23 cellular contexts compared by ENCODE assay signal in the genomic region with DNA sequence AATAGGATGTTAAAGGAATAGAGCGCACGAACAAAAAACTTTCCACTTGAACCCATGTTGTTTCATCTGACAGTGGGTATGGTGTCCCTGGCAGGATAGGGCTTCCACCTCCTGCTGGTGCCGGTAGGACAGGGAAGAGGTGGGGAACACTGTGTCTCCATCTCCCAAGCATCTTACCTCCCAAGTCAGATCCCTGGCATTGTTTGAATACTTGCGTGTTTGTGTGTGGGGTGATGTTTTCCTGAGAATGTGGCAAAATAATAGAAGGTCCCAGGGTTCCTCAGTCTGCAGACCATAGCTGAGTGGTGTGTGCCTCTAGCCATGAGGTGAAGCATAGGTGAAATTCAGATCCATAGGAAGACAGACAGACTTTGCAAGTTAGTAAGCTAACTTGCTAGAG.
DNase-seq lines count a peak whose midpoint lies in the region; ATAC-seq, FAIRE-seq and TF ChIP-seq lines count a peak whose summit lies in the region.
"Had no signal": no experiment of that assay in that cellular context is flagged by ENCODE, and none has a peak within 500 bp of the region (broad histone marks: within the 10 kb centered on the region; RNA-seq: fewer than 3 reads in every experiment).

No MANE protein-coding gene starts in this region.

- H3K4me1 ChIP-seq in GM23338 (ENCODE audit: insufficient read depth) (peaks cover 76% of the 10 kb centered on the region), keratinocyte (ENCODE audit: control insufficient read depth, extremely low read depth, insufficient read depth, low read length) (peaks cover 4% of the 10 kb centered on the region)

- H2AFZ ChIP-seq in GM23338 (no peak overlapping the region), keratinocyte (ENCODE audit: control insufficient read depth, low read length) (no peak overlapping the region)

- H3K9me2 ChIP-seq in GM23338 (ENCODE audit: insufficient read depth), result no peaks in the 10 kb centered on the region

- H3K27ac ChIP-seq in GM23338 (ENCODE audit: low read depth) (no peak overlapping the region), keratinocyte (ENCODE audit: control insufficient read depth, insufficient read depth, low read length) (no peak overlapping the region)
- H3K27ac ChIP-seq: BLaER1, Peyer's patch had no signal

- H3K9ac ChIP-seq in keratinocyte (ENCODE audit: control insufficient read depth, extremely low read depth, insufficient read depth, low read length), result no peak overlapping the region
- H3K9ac ChIP-seq: BLaER1 had no signal

- no peak overlapping the region for H3K4me2 ChIP-seq in GM23338
- no peak overlapping the region for H3K4me2 ChIP-seq in keratinocyte (ENCODE audit: control insufficient read depth, extremely low read depth, insufficient read depth, low read depth, low read length)
- H3K4me2 ChIP-seq: BLaER1 had no signal

- H3K9me1 ChIP-seq in keratinocyte (ENCODE audit: control insufficient read depth, extremely low read depth, insufficient read depth, low read length), result peaks cover 5% of the 10 kb centered on the region

- DNase-seq in GM23338 (ENCODE audit: low spot score) (no peak), astrocyte of the hippocampus (ENCODE audit: low read depth, low spot score) (peak; percentile 76), keratinocyte (ENCODE audit: low read depth, low spot score) (no peak), progenitor cell of endocrine pancreas (ENCODE audit: low spot score, unreplicated experiment) (no peak), hippocampal formation (lab: John Stamatoyannopoulos, UW) (no peak)
- no peak for DNase-seq in effector CD4-positive, alpha-beta T cell
- DNase-seq: Caco-2; CD4-positive, alpha-beta memory T cell; DMS 273 treated with DMSO at 0.1 percent for 48 hours; DMS79 treated with DMSO at 0.1 percent for 48 hours; NCI-H1105 treated with DMSO at 0.1 percent for 48 hours; NCI-H2029 treated with DMSO at 0.1 percent for 48 hours; NCI-H345; NCI-H524; NCI-H774; Peyer's patch had no signal

- H3K9me3 Mint-ChIP-seq in GM23338 (no peaks in the 10 kb centered on the region; the same call in 2 of the 3 replicates), progenitor cell of endocrine pancreas (ENCODE audit: low read depth) (no peaks in the 10 kb centered on the region)
- H3K9me3 Mint-ChIP-seq: CD4-positive, alpha-beta memory T cell had no signal

- no peaks in the 10 kb centered on the region for H3F3A ChIP-seq in GM23338 (replicated peaks; ENCODE audit: low read depth)

- H3K4me1 Mint-ChIP-seq in GM23338 (peaks cover 79% of the 10 kb centered on the region), progenitor cell of endocrine pancreas (ENCODE audit: low read depth) (peaks cover 40% of the 10 kb centered on the region)

- FAIRE-seq in keratinocyte (lab: Jason Lieb, UNC), result peak; percentile 63
- FAIRE-seq: A204.1, GM12878 had no signal

- H3K79me2 ChIP-seq in GM23338 (replicated peaks; ENCODE audit: insufficient read depth) (peaks cover 100% of the 10 kb centered on the region), keratinocyte (ENCODE audit: control insufficient read depth, insufficient read depth, low read length) (peaks cover 92% of the 10 kb centered on the region)

- TF ChIP-seq CTCF in GM23338 (conservative IDR thresholded peaks at IDR 0.05; ENCODE audit: low read depth in 2 of 2) (no peak), keratinocyte (optimal IDR thresholded peaks at IDR 0.05 in 1 of 3, IDR thresholded peaks at IDR 0.05 in 1 of 3, conservative IDR thresholded peaks at IDR 0.05 in 1 of 3; ENCODE audit: extremely low read depth in 1 of 3, insufficient read depth in 2 of 3, low read length in 3 of 3) (no peak), progenitor cell of endocrine pancreas (IDR thresholded peaks at IDR 0.05; ENCODE audit: unreplicated experiment) (no peak)

- H3K27me3 Mint-ChIP-seq in GM23338 (ENCODE audit: insufficient read depth, low read depth, poor library complexity) (peaks cover 6% of the 10 kb centered on the region), progenitor cell of endocrine pancreas (no peaks in the 10 kb centered on the region)

- dilution Hi-C loops in keratinocyte (cut with MboI; ENCODE audit: extremely low pct_ligation_motif_present, low sequenced_read_pairs), result no loop called here

- H3K9me3 ChIP-seq in keratinocyte (ENCODE audit: control insufficient read depth, low read depth, low read length), result no peaks in the 10 kb centered on the region
- H3K9me3 ChIP-seq: BLaER1, Caco-2, Peyer's patch had no signal

- no peak overlapping the region for H3K4me3 ChIP-seq in GM23338
- H3K4me3 ChIP-seq in keratinocyte (ENCODE audit: control insufficient read depth in 2 of 3, extremely low read depth in 1 of 3, insufficient read depth in 2 of 3, low read depth in 1 of 3, low read length in 3 of 3), result no peak overlapping the region
- H3K4me3 ChIP-seq: BLaER1, GM12878, Peyer's patch had no signal

- H3K36me3 Mint-ChIP-seq in GM23338 (ENCODE audit: low read depth) (no peaks in the 10 kb centered on the region), progenitor cell of endocrine pancreas (ENCODE audit: insufficient read depth) (no peaks in the 10 kb centered on the region)
- H3K36me3 Mint-ChIP-seq: CD4-positive, alpha-beta memory T cell had no signal

- H3K27me3 ChIP-seq in GM23338 (ENCODE audit: insufficient read depth) (no peaks in the 10 kb centered on the region), keratinocyte (ENCODE audit: control insufficient read depth, extremely low read depth, insufficient read depth, low read length) (no peaks in the 10 kb centered on the region)
- H3K27me3 ChIP-seq: BLaER1, Peyer's patch had no signal

- H3K4me3 Mint-ChIP-seq in GM23338 (no peak overlapping the region), progenitor cell of endocrine pancreas (ENCODE audit: low read depth) (no peak overlapping the region)
- H3K4me3 Mint-ChIP-seq: CD4-positive, alpha-beta memory T cell; IgD-negative memory B cell had no signal

- H3K36me3 ChIP-seq in GM23338 (ENCODE audit: insufficient read depth) (no peaks in the 10 kb centered on the region), keratinocyte (ENCODE audit: control insufficient read depth in 2 of 2, extremely low read depth in 1 of 2, insufficient read depth in 2 of 2, low read length in 2 of 2) (no peaks in the 10 kb centered on the region)
- H3K36me3 ChIP-seq: Peyer's patch had no signal

- H3K27ac Mint-ChIP-seq in GM23338, result peak overlapping the region; percentile 24; the same call in 1 of the 2 replicates
- peak overlapping the region; percentile 13 for H3K27ac Mint-ChIP-seq in progenitor cell of endocrine pancreas
- H3K27ac Mint-ChIP-seq: CD4-positive, alpha-beta memory T cell; IgD-negative memory B cell had no signal

- ATAC-seq in GM23338 (peak; percentile 24), GM18858 (IDR thresholded peaks at IDR 0.05; ENCODE audit: unreplicated experiment) (no peak)
- ATAC-seq: GM12878, HCT116, SK-N-SH treated with all-trans-retinoic acid at 6 μM for 48 hours had no signal

- peaks cover 33% of the 10 kb centered on the region for H4K20me1 ChIP-seq in GM23338 (replicated peaks; ENCODE audit: insufficient read depth)
- no peaks in the 10 kb centered on the region for H4K20me1 ChIP-seq in keratinocyte (ENCODE audit: control insufficient read depth, extremely low read depth, insufficient read depth, low read length)

TF ChIP-seq in GM23338, 12 proteins besides CTCF, POLR2A, EP300 and RAD21 (continues in another document):
- TF ChIP-seq JUNB (IDR thresholded peaks at IDR 0.05; ENCODE audit: unreplicated experiment), result no peak
- TF ChIP-seq POLR2AphosphoS5 (IDR thresholded peaks at IDR 0.05; ENCODE audit: low read depth), result no peak
- no peak for TF ChIP-seq STAT1 (IDR thresholded peaks at IDR 0.05; ENCODE audit: unreplicated experiment)
- TF ChIP-seq EZH2phosphoT487 (IDR thresholded peaks at IDR 0.05; ENCODE audit: unreplicated experiment), result no peak
- TF ChIP-seq ZNF331 (CRISPR knock-in tag; IDR thresholded peaks at IDR 0.05; ENCODE audit: low read depth), result no peak
- TF ChIP-seq NANOG (IDR thresholded peaks at IDR 0.05; ENCODE audit: borderline replicate concordance), result no peak
- TF ChIP-seq ZNF114 (CRISPR knock-in tag; IDR thresholded peaks at IDR 0.05), result no peak
